In genomic region chr16:50666658-50667496, GRCh38 we compare ENCODE assay signal across 8 cellular contexts. TPM values are rescaled to one million over a fixed set of nuclear protein-coding genes. Genes with fewer than 3 reads are reported as not detected.
DNase-seq lines count a peak whose midpoint lies in the region; ATAC-seq and TF ChIP-seq lines count a peak whose summit lies in the region.

No MANE protein-coding gene starts in this region.

- no peak overlapping the region for H4K12ac ChIP-seq in trophoblast cell (ENCODE audit: low read depth, low read length)

- H3K23ac ChIP-seq in trophoblast cell (ENCODE audit: low read length), result no peak overlapping the region

- TF ChIP-seq CTCF in DND-41 (IDR thresholded peaks at IDR 0.05; ENCODE audit: borderline replicate concordance, extremely low read depth, low read length, poor library complexity, severe bottlenecking) (no peak), brain microvascular endothelial cell (IDR thresholded peaks at IDR 0.05; ENCODE audit: low read depth, low read length, missing control alignments) (no peak)

- in situ Hi-C loops in brain microvascular endothelial cell (cut with HindIII; ENCODE audit: low pct_ligation_motif_present, low sequenced_read_pairs), result no loop called here

- no peak overlapping the region for H3K14ac ChIP-seq in trophoblast cell (ENCODE audit: low read length)

- H2AFZ ChIP-seq in DND-41 (ENCODE audit: low read depth, low read length), result no peak overlapping the region
- no peak overlapping the region for H2AFZ ChIP-seq in trophoblast cell (ENCODE audit: insufficient read depth, low read length, poor library complexity)

- 0 out of 2 replicates have a peak, but pooled peaks cover 4% of the 10 kb centered on the region for H4K20me1 ChIP-seq in DND-41 (ENCODE audit: insufficient read depth, low read length)

- no peaks in the 10 kb centered on the region for H3K27me3 ChIP-seq in DND-41 (ENCODE audit: insufficient read depth, low read length, poor library complexity)
- no peaks in the 10 kb centered on the region for H3K27me3 ChIP-seq in brain microvascular endothelial cell (replicated peaks)
- no peaks in the 10 kb centered on the region for H3K27me3 ChIP-seq in trophoblast cell (ENCODE audit: insufficient read depth, low read length)

- H4K8ac ChIP-seq in trophoblast cell (ENCODE audit: low read depth, low read length), result no peak overlapping the region

- peaks cover 7% of the 10 kb centered on the region for H3K36me3 ChIP-seq in DND-41 (ENCODE audit: insufficient read depth, low read length)
- H3K36me3 ChIP-seq in brain microvascular endothelial cell (replicated peaks), result no peaks in the 10 kb centered on the region
- no peaks in the 10 kb centered on the region for H3K36me3 ChIP-seq in trophoblast cell (ENCODE audit: control insufficient read depth in 1 of 2, insufficient read depth in 2 of 2, low read length in 2 of 2)

- H3K4me3 ChIP-seq in DND-41 (ENCODE audit: low read depth in 1 of 2, low read length in 2 of 2) (no peak overlapping the region), brain microvascular endothelial cell (ENCODE audit: low read depth, low read length) (no peak overlapping the region), trophoblast cell (ENCODE audit: low read depth, low read length) (no peak overlapping the region)

- H2BK12ac ChIP-seq in trophoblast cell (ENCODE audit: low read length), result no peak overlapping the region

- H4K91ac ChIP-seq in trophoblast cell (ENCODE audit: low read depth, low read length), result no peak overlapping the region

- H3K27ac ChIP-seq in DND-41 (ENCODE audit: low read length) (no peak overlapping the region), brain microvascular endothelial cell (no peak overlapping the region), trophoblast cell (ENCODE audit: low read depth, low read length) (no peak overlapping the region)

- H3K9me3 ChIP-seq in DND-41 (ENCODE audit: insufficient read depth, low read length, severe bottlenecking) (peaks cover 4% of the 10 kb centered on the region), trophoblast cell (ENCODE audit: insufficient read depth, low read depth, low read length) (peaks cover 4% of the 10 kb centered on the region)

- H3K79me2 ChIP-seq in DND-41 (ENCODE audit: insufficient read depth, low read length), result no peaks in the 10 kb centered on the region
- peaks cover 3% of the 10 kb centered on the region for H3K79me2 ChIP-seq in trophoblast cell (ENCODE audit: control insufficient read depth, insufficient read depth, low read length, poor library complexity)

- WGBS in trophoblast cell (ENCODE audit: extremely low coverage, insufficient coverage, insufficient read length), result no CpG with 5 or more reads among the region's 9 CpGs

- H3K9ac ChIP-seq in DND-41 (ENCODE audit: low read depth, low read length) (no peak overlapping the region), trophoblast cell (ENCODE audit: low read length) (no peak overlapping the region)

- no peak overlapping the region for H3K4ac ChIP-seq in trophoblast cell (ENCODE audit: low read depth, low read length)

- H3K4me1 ChIP-seq in DND-41 (ENCODE audit: insufficient read depth, low read length), result peaks cover 4% of the 10 kb centered on the region
- H3K4me1 ChIP-seq in trophoblast cell (ENCODE audit: control insufficient read depth in 1 of 2, insufficient read depth in 2 of 2, low read length in 2 of 2), result peaks cover 8 to 14% of the 10 kb centered on the region in 2 experiments

- H3K79me1 ChIP-seq in trophoblast cell (ENCODE audit: low read length), result peaks cover 3% of the 10 kb centered on the region

- no peak overlapping the region for H2AK5ac ChIP-seq in trophoblast cell (ENCODE audit: low read length)

- no peak overlapping the region for H3K18ac ChIP-seq in trophoblast cell (ENCODE audit: low read length)

- H2BK5ac ChIP-seq in trophoblast cell (ENCODE audit: low read depth, low read length, poor library complexity), result no peak overlapping the region

- DNase-seq in DND-41 (no peak), activated T-cell treated with anti-CD3 and anti-CD28 coated beads for 4 hours (peak; percentile 33), NCI-H1105 treated with DMSO at 0.1 percent for 48 hours (lab: John Stamatoyannopoulos, UW) (no peak), brain microvascular endothelial cell (no peak), trophoblast cell (no peak)
- peak; percentile 43 for DNase-seq in stimulated activated CD4-positive, alpha-beta T cell treated with anti-CD3 and anti-CD28 coated beads, Interleukin-4, amount 100 ng/mL, for 1 hour

- no peak overlapping the region for H2BK120ac ChIP-seq in trophoblast cell (ENCODE audit: insufficient read depth, low read length, poor library complexity)

- H3K4me2 ChIP-seq in DND-41 (ENCODE audit: insufficient read depth, low read length) (no peak overlapping the region), trophoblast cell (ENCODE audit: low read length) (no peak overlapping the region)

- ATAC-seq in DND-41 (ENCODE audit: insufficient read depth, low read depth), result peak; percentile 40; the same call in 2 of the 3 replicates
- peak; percentile 92 for ATAC-seq in GM21381 (IDR thresholded peaks at IDR 0.05; ENCODE audit: unreplicated experiment)
- peak; percentile 60 for ATAC-seq in HG03558 (IDR thresholded peaks at IDR 0.05; ENCODE audit: extremely low read depth, unreplicated experiment)

RNA-seq across cellular contexts. Expression of gene SNX20, which starts 14.2 kb away (rescaled TPM):
- not detected in 2 replicates for polyA plus RNA-seq in trophoblast cell (2013)

RNA-seq across cellular contexts. Expression of gene NOD2, which starts 26.5 kb away (rescaled TPM):
- polyA plus RNA-seq in trophoblast cell (2013), result 0.08 and 0.11 TPM in 2 replicates

Comparison
In these comparisons a context has a peak if more than half of its experiments do, and no peak if none do; other contexts are left out.
1. ATAC-seq: peak in every context shown above with its lines; median percentile 92 in GM21381; 60 in HG03558; 40 in DND-41.
2. DNase-seq: peak in activated T-cell treated with anti-CD3 and anti-CD28 coated beads for 4 hours (single experiment) and stimulated activated CD4-positive, alpha-beta T cell treated with anti-CD3 and anti-CD28 coated beads, Interleukin-4, amount 100 ng/mL, for 1 hour (single experiment); none in DND-41 (single experiment), NCI-H1105 treated with DMSO at 0.1 percent for 48 hours (single experiment), brain microvascular endothelial cell (single experiment) and trophoblast cell (0 of 2).